15 cellular contexts compared by ENCODE assay signal in genomic region chr6:167293590-167294091, GRCh38. TPM values are rescaled to one million over a fixed set of nuclear protein-coding genes. Genes with fewer than 3 reads are reported as not detected.
DNase-seq lines count a peak whose midpoint lies in the region; ATAC-seq and TF ChIP-seq lines count a peak whose summit lies in the region.
"Had no signal": no experiment of that assay in that cellular context is flagged by ENCODE, and none has a peak within 500 bp of the region (broad histone marks: within the 10 kb centered on the region; RNA-seq: fewer than 3 reads in every experiment).

No MANE protein-coding gene starts in this region.

- H3K4me3 Mint-ChIP-seq in stimulated activated naive CD8-positive, alpha-beta T cell treated with anti-CD3 and anti-CD28 coated beads, Interleukin-15, amount 100 ng/mL, for 72 hours = no peak overlapping the region
- no peak overlapping the region for H3K4me3 Mint-ChIP-seq in MCF 10A (ENCODE audit: unreplicated experiment)
- H3K4me3 Mint-ChIP-seq: CD4-positive, CD25-positive, alpha-beta regulatory T cell; GM23338 had no signal

- H3K4me1 Mint-ChIP-seq in stimulated activated naive CD8-positive, alpha-beta T cell treated with anti-CD3 and anti-CD28 coated beads, Interleukin-15, amount 100 ng/mL, for 72 hours = no peaks in the 10 kb centered on the region
- H3K4me1 Mint-ChIP-seq in MCF 10A (ENCODE audit: insufficient read depth, unreplicated experiment) = no peaks in the 10 kb centered on the region
- H3K4me1 Mint-ChIP-seq: CD4-positive, CD25-positive, alpha-beta regulatory T cell had no signal

- H2BK5ac ChIP-seq in mesendoderm (ENCODE audit: low read length) = no peak overlapping the region

- peak overlapping the region in 1 of 2 donors; percentile 59 for H3K27ac Mint-ChIP-seq in stimulated activated naive CD8-positive, alpha-beta T cell treated with anti-CD3 and anti-CD28 coated beads, Interleukin-15, amount 100 ng/mL, for 72 hours
- no peak overlapping the region for H3K27ac Mint-ChIP-seq in MCF 10A (ENCODE audit: low read depth, unreplicated experiment)
- H3K27ac Mint-ChIP-seq: CD4-positive, CD25-positive, alpha-beta regulatory T cell; GM23338 had no signal

- DNase-seq in stimulated activated naive CD8-positive, alpha-beta T cell treated with anti-CD3 and anti-CD28 coated beads, Interleukin-15, amount 100 ng/mL, for 72 hours = no peak
- no peak for DNase-seq in stimulated activated naive CD8-positive, alpha-beta T cell treated with anti-CD3 and anti-CD28 coated beads, Interleukin-15, Interleukin-2, amounts not matched to agents 100 U/mL and 50 U/mL, for 24 hours
- DNase-seq in mesendoderm (no peak), posterior vena cava (ENCODE audit: low spot score) (peak; percentile 62), MCF 10A (ENCODE audit: unreplicated experiment) (no peak)
- DNase-seq: ACHN; BE2C; C1 segment of cervical spinal cord; Caco-2; CD4-positive, CD25-positive, alpha-beta regulatory T cell; H7; KG1 had no signal

- peak; percentile 16 for ATAC-seq in stimulated activated naive CD8-positive, alpha-beta T cell treated with anti-CD3 and anti-CD28 coated beads, Interleukin-15, amount 100 ng/mL, for 72 hours
- ATAC-seq in stimulated activated naive CD8-positive, alpha-beta T cell treated with anti-CD3 and anti-CD28 coated beads, Interleukin-15, Interleukin-2, amounts not matched to agents 100 U/mL and 50 U/mL, for 24 hours = no peak
- ATAC-seq in HG03439 (IDR thresholded peaks at IDR 0.05; ENCODE audit: unreplicated experiment) (no peak), HG02884 (IDR thresholded peaks at IDR 0.05; ENCODE audit: unreplicated experiment) (no peak)
- ATAC-seq: GM23338 had no signal

- POLR2A ChIA-PET in MCF 10A (lab: Yijun Ruan, JAX) = no interaction called here

- no peaks in the 10 kb centered on the region for H3K79me1 ChIP-seq in mesendoderm (ENCODE audit: low read length)

- no CpG with 5 or more reads among the region's 13 CpGs for WGBS in mesendoderm (ENCODE audit: extremely low coverage, insufficient coverage, low lambda C conversion rate)

- peaks cover 3% of the 10 kb centered on the region for H3K4me1 ChIP-seq in mesendoderm (ENCODE audit: control insufficient read depth, low read depth, low read length)

- no peak overlapping the region for H2BK15ac ChIP-seq in mesendoderm (replicated peaks; ENCODE audit: low read depth)

- no peaks in the 10 kb centered on the region for H3K27me3 ChIP-seq in mesendoderm (ENCODE audit: insufficient read depth, low read length, poor library complexity)
- H3K27me3 ChIP-seq: BE2C had no signal

- no peak overlapping the region for H3K27ac ChIP-seq in mesendoderm (ENCODE audit: low read depth, low read length)

- H3K4me2 ChIP-seq in mesendoderm (ENCODE audit: low read length) = no peak overlapping the region
- H3K4me2 ChIP-seq: GM23338 had no signal

- H2BK120ac ChIP-seq in mesendoderm (ENCODE audit: low read depth, low read length) = no peak overlapping the region

- H3K4ac ChIP-seq in mesendoderm (ENCODE audit: low read depth, low read length) = no peak overlapping the region

- no peak overlapping the region for H3K4me3 ChIP-seq in mesendoderm (ENCODE audit: low read length)
- H3K4me3 ChIP-seq: GM23338 had no signal

- H3K36me3 Mint-ChIP-seq in MCF 10A (ENCODE audit: insufficient read depth, unreplicated experiment) = no peaks in the 10 kb centered on the region
- H3K36me3 Mint-ChIP-seq: CD4-positive, CD25-positive, alpha-beta regulatory T cell had no signal

- no peaks in the 10 kb centered on the region for H3K36me3 ChIP-seq in mesendoderm (ENCODE audit: control insufficient read depth, insufficient read depth, low read length)
- H3K36me3 ChIP-seq: BE2C had no signal

- TF ChIP-seq CTCF in MCF 10A (IDR thresholded peaks at IDR 0.05; ENCODE audit: unreplicated experiment) = no peak

- no peaks in the 10 kb centered on the region for H3K79me2 ChIP-seq in mesendoderm (ENCODE audit: control insufficient read depth, insufficient read depth, low read length)

- no peak overlapping the region for H3K18ac ChIP-seq in mesendoderm (ENCODE audit: low read length)

- peaks cover 9% of the 10 kb centered on the region for H3K27me3 Mint-ChIP-seq in stimulated activated naive CD8-positive, alpha-beta T cell treated with anti-CD3 and anti-CD28 coated beads, Interleukin-15, amount 100 ng/mL, for 72 hours
- H3K27me3 Mint-ChIP-seq in MCF 10A (ENCODE audit: insufficient read depth, unreplicated experiment) = peaks cover 78% of the 10 kb centered on the region
- H3K27me3 Mint-ChIP-seq: CD4-positive, CD25-positive, alpha-beta regulatory T cell had no signal

- no peaks in the 10 kb centered on the region for H3K9me3 Mint-ChIP-seq in stimulated activated naive CD8-positive, alpha-beta T cell treated with anti-CD3 and anti-CD28 coated beads, Interleukin-15, amount 100 ng/mL, for 72 hours
- no peaks in the 10 kb centered on the region for H3K9me3 Mint-ChIP-seq in MCF 10A (ENCODE audit: unreplicated experiment)
- H3K9me3 Mint-ChIP-seq: CD4-positive, CD25-positive, alpha-beta regulatory T cell had no signal

- H3K9ac ChIP-seq in mesendoderm (ENCODE audit: low read length) = no peak overlapping the region

- BruUV-seq in MCF 10A (replicated peaks; lab: Mats Ljungman, UMichigan) = no TSS peak

- H4K8ac ChIP-seq in mesendoderm (ENCODE audit: low read depth, low read length) = no peak overlapping the region

- intact Hi-C loops in posterior vena cava (cut with DNase I) (no loop called here), MCF 10A (cut with micrococcal nuclease) (no loop called here)

- no peak overlapping the region for H4K5ac ChIP-seq in mesendoderm (ENCODE audit: low read length)

- peak overlapping the region; percentile 45 for H3K56ac ChIP-seq in mesendoderm (ENCODE audit: low read length)

- H3K23ac ChIP-seq in mesendoderm (ENCODE audit: low read length) = no peak overlapping the region

- no peak overlapping the region for H2AK5ac ChIP-seq in mesendoderm (ENCODE audit: low read length)

- CTCF ChIA-PET in MCF 10A (lab: Yijun Ruan, JAX) = no interaction called here

RNA-seq across cellular contexts. Expression of gene UNC93A, which starts 2.5 kb away (rescaled TPM):
- 0.28 TPM for polyA plus RNA-seq in mesendoderm (2013, experiment 1 of 2)
- polyA plus RNA-seq in mesendoderm (2013, experiment 2 of 2) = 0.24 TPM
- not detected for total RNA-seq in posterior vena cava
- not detected in 2 replicates for total RNA-seq in MCF 10A (2022)
- total RNA-seq: CD4-positive, CD25-positive, alpha-beta regulatory T cell had no signal
- polyA plus RNA-seq: CD4-positive, CD25-positive, alpha-beta regulatory T cell had no signal

RNA-seq across cellular contexts. Expression of gene TTLL2, which starts 31.2 kb away (rescaled TPM):
- not detected for polyA plus RNA-seq in mesendoderm (2013, experiment 1 of 2)
- not detected for polyA plus RNA-seq in mesendoderm (2013, experiment 2 of 2)
- total RNA-seq in posterior vena cava (not detected), MCF 10A (2022) (not detected in 2 replicates)
- total RNA-seq: Caco-2; CD4-positive, CD25-positive, alpha-beta regulatory T cell; GM23338; H7 had no signal
- polyA plus RNA-seq: CD4-positive, CD25-positive, alpha-beta regulatory T cell; GM23338 had no signal
